8 cellular contexts compared by ENCODE assay signal in the genomic region with DNA sequence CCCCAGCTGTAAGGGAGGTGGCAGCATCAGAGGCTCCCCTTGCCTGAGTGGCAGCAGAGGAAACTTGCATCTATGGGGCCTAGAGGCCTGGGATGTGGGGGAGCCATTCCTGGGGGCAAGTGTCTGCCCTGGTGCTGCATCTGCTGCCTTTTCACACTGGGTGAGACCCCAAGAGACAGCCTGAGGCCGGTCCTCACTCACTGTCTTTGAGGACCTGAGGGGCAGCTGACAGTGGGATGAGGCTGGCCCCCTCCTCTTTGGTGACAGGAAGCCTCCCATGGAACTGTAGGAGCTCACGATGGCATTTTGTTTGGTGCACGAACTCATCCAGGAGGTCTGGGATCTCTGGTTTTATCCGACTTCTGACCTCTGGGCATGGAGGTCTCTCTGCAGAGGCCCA.
"Had no signal": no experiment of that assay in that cellular context is flagged by ENCODE, and none has a peak within 500 bp of the region (broad histone marks: within the 10 kb centered on the region; RNA-seq: fewer than 3 reads in every experiment).

No MANE protein-coding gene starts in this region.

- H3K4me2 ChIP-seq: GM23338 had no signal

- FAIRE-seq: H1, H54, HTR-8/SVneo had no signal

- H3K4me3 ChIP-seq: GM23338, HAP-1 had no signal

- H3K9me3 ChIP-seq: HAP-1 had no signal

- H2AFZ ChIP-seq: GM23338 had no signal

- DNase-seq: HFFc6, IMR-90, KBM-7 had no signal

- H3K4me1 ChIP-seq: HAP-1 had no signal

- H3K36me3 ChIP-seq: HAP-1 had no signal
